In genomic region chr6:20301256-20301655, GRCh38 we compare ENCODE assay signal across 31 cellular contexts.
"Had no signal": no experiment of that assay in that cellular context is flagged by ENCODE, and none has a peak within 500 bp of the region (broad histone marks: within the 10 kb centered on the region; RNA-seq: fewer than 3 reads in every experiment).

No MANE protein-coding gene starts in this region.

- H3K27ac ChIP-seq: adrenal gland, ascending aorta, body of pancreas, brain microvascular endothelial cell, breast epithelium, cardiac muscle cell had no signal

- H3K36me3 ChIP-seq: adrenal gland, ascending aorta, brain microvascular endothelial cell, breast epithelium, cardiac muscle cell had no signal

- H3K4me3 ChIP-seq: adrenal gland, ascending aorta, body of pancreas, breast epithelium, cardiac muscle cell had no signal

- H3K4me1 ChIP-seq: ascending aorta, body of pancreas, breast epithelium had no signal

- H3K27me3 ChIP-seq: adrenal gland, ascending aorta, body of pancreas, brain microvascular endothelial cell, breast epithelium, cardiac muscle cell had no signal

- H3K9me3 ChIP-seq: adrenal gland, ascending aorta, body of pancreas, breast epithelium had no signal

- DNase-seq: activated effector memory CD4-positive, alpha-beta T cell treated with anti-CD3 and anti-CD28 coated beads, Interleukin-2, amount 50 U/mL, for 16 hours; activated effector memory CD4-positive, alpha-beta T cell treated with Interleukin-2 at 50 U/mL for 16 hours; activated gamma-delta T cell; activated gamma-delta T cell treated with Interleukin-2 at 50 U/mL for 16 hours; activated naive CD4-positive, alpha-beta T cell; activated naive CD4-positive, alpha-beta T cell treated with anti-CD3 and anti-CD28 coated beads for 36 hours; activated naive CD4-positive, alpha-beta T cell treated with anti-CD3 and anti-CD28 coated beads, Interleukin-2, amount 10 ng/mL, durations not matched to agents 7 days and 5 days; activated naive CD4-positive, alpha-beta T cell treated with anti-CD3 and anti-CD28 coated beads, Interleukin-2, amount 50 U/mL, for 16 hours; activated naive CD4-positive, alpha-beta T cell treated with Interleukin-2 at 50 U/mL for 16 hours; activated naive CD8-positive, alpha-beta T cell treated with anti-CD3 and anti-CD28 coated beads for 36 hours; activated naive CD8-positive, alpha-beta T cell treated with anti-CD3 and anti-CD28 coated beads, Interleukin-2, amount 10 ng/mL, durations not matched to agents 7 days and 5 days; activated naive CD8-positive, alpha-beta T cell treated with anti-CD3 and anti-CD28 coated beads, Interleukin-2, amount 50 U/mL, for 24 hours; activated T-cell treated with anti-CD3 and anti-CD28 coated beads for 4 hours; activated T-cell treated with anti-CD3 and anti-CD28 coated beads, Interleukin-2, amount 50 U/mL, for 1 hour; activated T-cell treated with anti-CD3 and anti-CD28 coated beads, Interleukin-2, amount 50 U/mL, for 24 hours; activated T-cell treated with anti-CD3 and anti-CD28 coated beads, Interleukin-2, amount 50 U/mL, for 4 hours; activated T-cell treated with anti-CD3 and anti-CD28 coated beads, Interleukin-2, amount 50 U/mL, for 48 hours; activated T-cell treated with anti-CD3 and anti-CD28 coated beads, Interleukin-2, amount 50 U/mL, for 72 hours; adrenal gland; amniotic stem cell; amygdala; anterior cingulate cortex; aorta; body of pancreas; brain microvascular endothelial cell; caudate nucleus; central memory CD4-positive, alpha-beta T cell; cerebellar nuclear complex had no signal
